ENCODE assay signal across 23 cellular contexts in genomic region chr5:88081877-88082276, GRCh38.
"Had no signal": no experiment of that assay in that cellular context is flagged by ENCODE, and none has a peak within 500 bp of the region (broad histone marks: within the 10 kb centered on the region; RNA-seq: fewer than 3 reads in every experiment).

No MANE protein-coding gene starts in this region.

- H3K4me3 Mint-ChIP-seq: activated CD8-positive, alpha-beta memory T cell treated with anti-CD3 and anti-CD28 coated beads, Interleukin-2, amount 10 ng/mL, durations not matched to agents 7 days and 5 days; activated naive CD4-positive, alpha-beta T cell treated with anti-CD3 and anti-CD28 coated beads, Interleukin-2, amount 10 ng/mL, durations not matched to agents 7 days and 5 days; activated naive CD8-positive, alpha-beta T cell treated with anti-CD3 and anti-CD28 coated beads, Interleukin-2, amount 10 ng/mL, durations not matched to agents 7 days and 5 days; activated T-cell treated with anti-CD3 and anti-CD28 coated beads, Interleukin-2, amount 50 U/mL, for 24 hours; activated T-helper 1 cell treated with anti-CD3 and anti-CD28 coated beads, Interleukin-12 subunit alpha, Interleukin-12 subunit beta, Interleukin-2, Interleukin-4 antibody, amounts not matched to agents 30 ng/mL and 10 ng/mL and 1 ng/mL, durations not matched to agents 14 hours and 24 hours and 36 hours; WTC11 had no signal

- H3K9me3 ChIP-seq: adrenal gland had no signal

- DNase-seq: activated CD4-positive, alpha-beta T cell treated with anti-CD3 and anti-CD28 coated beads for 48 hours; activated CD4-positive, alpha-beta T cell treated with anti-CD3 and anti-CD28 coated beads, Interleukin-2, amount 50 U/mL, for 4 hours; activated CD4-positive, CD25-positive, alpha-beta regulatory T cell treated with anti-CD3 and anti-CD28 coated beads, Interleukin-2, amount 50 U/mL, for 72 hours; activated CD8-positive, alpha-beta memory T cell treated with anti-CD3 and anti-CD28 coated beads, Interleukin-2, amount 10 ng/mL, durations not matched to agents 7 days and 5 days; activated gamma-delta T cell; activated naive CD4-positive, alpha-beta T cell treated with anti-CD3 and anti-CD28 coated beads, Interleukin-2, amount 10 ng/mL, durations not matched to agents 7 days and 5 days; activated naive CD8-positive, alpha-beta T cell treated with anti-CD3 and anti-CD28 coated beads, Interleukin-2, amount 10 ng/mL, durations not matched to agents 7 days and 5 days; activated T-cell treated with anti-CD3 and anti-CD28 coated beads, Interleukin-2, amount 50 U/mL, for 24 hours; adrenal gland; anterior cingulate cortex; cerebellar nuclear complex; MM.1S; NCI-H1105 treated with DMSO at 0.1 percent for 48 hours; NCI-H1436 treated with DMSO at 0.1 percent for 48 hours; NCI-H187; NCI-H2081; NCI-H2171; NCI-H226; SIG-M5; T-helper 17 cell; T-helper 9 cell had no signal

- H3K4me3 ChIP-seq: adrenal gland had no signal

- H3K27me3 ChIP-seq: adrenal gland had no signal

- H3K36me3 Mint-ChIP-seq: activated CD8-positive, alpha-beta memory T cell treated with anti-CD3 and anti-CD28 coated beads, Interleukin-2, amount 10 ng/mL, durations not matched to agents 7 days and 5 days; activated naive CD4-positive, alpha-beta T cell treated with anti-CD3 and anti-CD28 coated beads, Interleukin-2, amount 10 ng/mL, durations not matched to agents 7 days and 5 days; activated naive CD8-positive, alpha-beta T cell treated with anti-CD3 and anti-CD28 coated beads, Interleukin-2, amount 10 ng/mL, durations not matched to agents 7 days and 5 days had no signal

- ATAC-seq: activated CD8-positive, alpha-beta memory T cell treated with anti-CD3 and anti-CD28 coated beads, Interleukin-2, amount 10 ng/mL, durations not matched to agents 7 days and 5 days; T-helper 17 cell; WTC11 had no signal

- H3K4me1 ChIP-seq: adrenal gland had no signal

- H3K36me3 ChIP-seq: adrenal gland had no signal

- H3K4me1 Mint-ChIP-seq: activated CD8-positive, alpha-beta memory T cell treated with anti-CD3 and anti-CD28 coated beads, Interleukin-2, amount 10 ng/mL, durations not matched to agents 7 days and 5 days; activated naive CD4-positive, alpha-beta T cell treated with anti-CD3 and anti-CD28 coated beads, Interleukin-2, amount 10 ng/mL, durations not matched to agents 7 days and 5 days; activated naive CD8-positive, alpha-beta T cell treated with anti-CD3 and anti-CD28 coated beads, Interleukin-2, amount 10 ng/mL, durations not matched to agents 7 days and 5 days; T-helper 17 cell; WTC11 had no signal

- H3K27me3 Mint-ChIP-seq: activated CD8-positive, alpha-beta memory T cell treated with anti-CD3 and anti-CD28 coated beads, Interleukin-2, amount 10 ng/mL, durations not matched to agents 7 days and 5 days; activated naive CD4-positive, alpha-beta T cell treated with anti-CD3 and anti-CD28 coated beads, Interleukin-2, amount 10 ng/mL, durations not matched to agents 7 days and 5 days had no signal

- H3K9me3 Mint-ChIP-seq: activated naive CD4-positive, alpha-beta T cell treated with anti-CD3 and anti-CD28 coated beads, Interleukin-2, amount 10 ng/mL, durations not matched to agents 7 days and 5 days had no signal

- H3K27ac Mint-ChIP-seq: activated CD8-positive, alpha-beta memory T cell treated with anti-CD3 and anti-CD28 coated beads, Interleukin-2, amount 10 ng/mL, durations not matched to agents 7 days and 5 days; activated naive CD4-positive, alpha-beta T cell treated with anti-CD3 and anti-CD28 coated beads, Interleukin-2, amount 10 ng/mL, durations not matched to agents 7 days and 5 days; activated naive CD8-positive, alpha-beta T cell treated with anti-CD3 and anti-CD28 coated beads, Interleukin-2, amount 10 ng/mL, durations not matched to agents 7 days and 5 days; activated T-cell treated with anti-CD3 and anti-CD28 coated beads, Interleukin-2, amount 50 U/mL, for 24 hours; activated T-helper 1 cell treated with anti-CD3 and anti-CD28 coated beads, Interleukin-12 subunit alpha, Interleukin-12 subunit beta, Interleukin-2, Interleukin-4 antibody, amounts not matched to agents 30 ng/mL and 10 ng/mL and 1 ng/mL, durations not matched to agents 14 hours and 24 hours and 36 hours; T-helper 17 cell; WTC11 had no signal

- H3K27ac ChIP-seq: adrenal gland had no signal
